21 cellular contexts compared by ENCODE assay signal in the genomic region with DNA sequence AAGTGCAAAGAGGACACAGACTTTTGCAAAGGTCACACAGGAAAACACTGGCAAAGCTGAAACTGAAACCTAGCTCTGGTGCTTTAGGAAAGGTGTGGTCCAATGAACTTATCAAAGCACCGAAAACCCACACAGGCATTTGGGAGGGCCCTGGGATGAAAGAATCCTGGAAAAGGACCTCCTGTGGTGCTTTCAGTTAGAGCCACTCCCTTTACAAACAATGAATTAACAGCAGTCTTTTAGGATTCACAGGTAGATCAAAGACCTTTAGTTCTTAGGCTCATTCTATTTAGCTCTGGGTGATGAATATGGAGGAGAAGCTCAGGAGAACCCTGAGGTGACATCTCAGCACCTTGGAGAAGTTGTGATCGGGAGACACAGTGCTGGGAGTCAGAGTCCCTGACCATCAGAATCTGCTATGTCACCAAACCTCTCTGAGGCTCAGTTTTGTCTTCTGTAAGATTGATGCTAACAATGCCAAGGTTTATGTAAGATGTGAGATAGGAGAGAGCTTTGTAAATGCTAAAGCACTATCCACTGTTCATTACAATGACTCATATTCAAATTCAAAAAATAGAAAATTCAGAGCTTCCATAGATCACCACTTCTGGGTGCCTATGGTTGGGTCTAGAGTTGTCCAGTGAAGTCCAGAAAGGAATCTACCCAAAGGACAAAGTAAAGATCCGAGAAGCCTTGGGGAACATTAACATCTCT. TPM values are rescaled to one million over a fixed set of nuclear protein-coding genes. Genes with fewer than 3 reads are reported as not detected.
DNase-seq lines count a peak whose midpoint lies in the region; ATAC-seq and TF ChIP-seq lines count a peak whose summit lies in the region.
"Had no signal": no experiment of that assay in that cellular context is flagged by ENCODE, and none has a peak within 500 bp of the region (broad histone marks: within the 10 kb centered on the region; RNA-seq: fewer than 3 reads in every experiment).

No MANE protein-coding gene starts in this region.

- H3K9me3 Mint-ChIP-seq in activated CD8-positive, alpha-beta T cell treated with anti-CD3 and anti-CD28 coated beads, Interleukin-2, amount 10 ng/mL, durations not matched to agents 7 days and 5 days (ENCODE audit: insufficient read depth) = no peaks in the 10 kb centered on the region
- H3K9me3 Mint-ChIP-seq in activated CD8-positive, alpha-beta T cell treated with anti-CD3 and anti-CD28 coated beads for 36 hours = no peaks in the 10 kb centered on the region
- peaks cover 10% of the 10 kb centered on the region for H3K9me3 Mint-ChIP-seq in WTC11
- H3K9me3 Mint-ChIP-seq: activated B cell treated with CpG ODN at 0.5 μM for 24 hours; T-helper 1 cell treated with Interleukin-12 subunit alpha and Interleukin-12 subunit beta and Interleukin-4 antibody, amounts not matched to agents 30 μg/mL and 1 μg/mL, for 36 hours had no signal

- POLR2A ChIA-PET in activated CD8-positive, alpha-beta T cell treated with anti-CD3 and anti-CD28 coated beads, Interleukin-2, amount 10 ng/mL, durations not matched to agents 7 days and 5 days (lab: Charles Lee) = no interaction called here
- POLR2A ChIA-PET in activated CD8-positive, alpha-beta T cell treated with anti-CD3 and anti-CD28 coated beads for 36 hours (lab: Charles Lee) = no interaction called here
- POLR2A ChIA-PET in WTC11 (lab: Charles Lee) = interaction anchor here (0.7 kb wide), 1 partner anchor 306 kb away, joined by 4 read pairs; no protein-coding TSS in a partner anchor

- H3K36me3 Mint-ChIP-seq in activated CD8-positive, alpha-beta T cell treated with anti-CD3 and anti-CD28 coated beads, Interleukin-2, amount 10 ng/mL, durations not matched to agents 7 days and 5 days (ENCODE audit: low read depth) = no peaks in the 10 kb centered on the region
- no peaks in the 10 kb centered on the region for H3K36me3 Mint-ChIP-seq in activated CD8-positive, alpha-beta T cell treated with anti-CD3 and anti-CD28 coated beads for 36 hours (ENCODE audit: low read depth)
- peaks cover 25% of the 10 kb centered on the region for H3K36me3 Mint-ChIP-seq in WTC11
- H3K36me3 Mint-ChIP-seq: activated naive CD8-positive, alpha-beta T cell; natural killer cell had no signal

- CTCF ChIA-PET in activated CD8-positive, alpha-beta T cell treated with anti-CD3 and anti-CD28 coated beads, Interleukin-2, amount 10 ng/mL, durations not matched to agents 7 days and 5 days (lab: Charles Lee) = interaction anchor here (1.1 kb wide), 1 partner anchor 92 kb away, joined by 4 read pairs; no protein-coding TSS in a partner anchor
- CTCF ChIA-PET in activated CD8-positive, alpha-beta T cell treated with anti-CD3 and anti-CD28 coated beads for 36 hours (lab: Charles Lee) = no interaction called here
- CTCF ChIA-PET in WTC11 (lab: Charles Lee) = interaction anchor here (1.5 kb wide), 1 partner anchor 92 kb away, joined by 6 read pairs; no protein-coding TSS in a partner anchor

- no peak overlapping the region for H3K4me3 Mint-ChIP-seq in activated CD8-positive, alpha-beta T cell treated with anti-CD3 and anti-CD28 coated beads, Interleukin-2, amount 10 ng/mL, durations not matched to agents 7 days and 5 days
- no peak overlapping the region for H3K4me3 Mint-ChIP-seq in activated CD8-positive, alpha-beta T cell treated with anti-CD3 and anti-CD28 coated beads for 36 hours
- H3K4me3 Mint-ChIP-seq in WTC11 = no peak overlapping the region
- H3K4me3 Mint-ChIP-seq: activated B cell treated with CpG ODN at 0.5 μM for 24 hours; activated naive CD8-positive, alpha-beta T cell; natural killer cell; stimulated activated naive CD8-positive, alpha-beta T cell treated with anti-CD3 and anti-CD28 coated beads, Interleukin-15, Interleukin-2, amounts not matched to agents 100 ng/mL and 50 ng/mL, for 24 hours; T-helper 1 cell treated with Interleukin-12 subunit alpha and Interleukin-12 subunit beta and Interleukin-4 antibody, amounts not matched to agents 30 μg/mL and 1 μg/mL, for 36 hours had no signal

- H3K27ac Mint-ChIP-seq in activated CD8-positive, alpha-beta T cell treated with anti-CD3 and anti-CD28 coated beads, Interleukin-2, amount 10 ng/mL, durations not matched to agents 7 days and 5 days = peak overlapping the region; percentile 31
- no peak overlapping the region for H3K27ac Mint-ChIP-seq in activated CD8-positive, alpha-beta T cell treated with anti-CD3 and anti-CD28 coated beads for 36 hours
- H3K27ac Mint-ChIP-seq in WTC11 = peak overlapping the region; percentile 12; the same call in 1 of the 2 replicates
- H3K27ac Mint-ChIP-seq: activated B cell treated with CpG ODN at 0.5 μM for 24 hours; activated naive CD8-positive, alpha-beta T cell; natural killer cell; stimulated activated naive CD8-positive, alpha-beta T cell treated with anti-CD3 and anti-CD28 coated beads, Interleukin-15, Interleukin-2, amounts not matched to agents 100 ng/mL and 50 ng/mL, for 24 hours; T-helper 1 cell treated with Interleukin-12 subunit alpha and Interleukin-12 subunit beta and Interleukin-4 antibody, amounts not matched to agents 30 μg/mL and 1 μg/mL, for 36 hours had no signal

- H3K27me3 Mint-ChIP-seq in activated CD8-positive, alpha-beta T cell treated with anti-CD3 and anti-CD28 coated beads, Interleukin-2, amount 10 ng/mL, durations not matched to agents 7 days and 5 days (ENCODE audit: low read depth) = peaks cover 5% of the 10 kb centered on the region
- H3K27me3 Mint-ChIP-seq in activated CD8-positive, alpha-beta T cell treated with anti-CD3 and anti-CD28 coated beads for 36 hours = peaks cover 2% of the 10 kb centered on the region
- H3K27me3 Mint-ChIP-seq in WTC11 (ENCODE audit: low read depth) = no peaks in the 10 kb centered on the region

- intact Hi-C loops in activated CD8-positive, alpha-beta T cell treated with anti-CD3 and anti-CD28 coated beads for 36 hours (cut with micrococcal nuclease) = no loop called here

- DNase-seq in activated CD8-positive, alpha-beta T cell treated with anti-CD3 and anti-CD28 coated beads, Interleukin-2, amount 10 ng/mL, durations not matched to agents 7 days and 5 days = no peak
- no peak for DNase-seq in activated CD8-positive, alpha-beta T cell treated with anti-CD3 and anti-CD28 coated beads for 36 hours
- DNase-seq in WTC11 (ENCODE audit: low spot score) = no peak
- DNase-seq in iPS DF 19.7 (ENCODE audit: low read depth, low spot score) = peak; percentile 57
- DNase-seq in GM03348 (ENCODE audit: low spot score) = no peak
- DNase-seq in superior temporal gyrus (ENCODE audit: extremely low spot score) = no peak
- DNase-seq: activated B cell treated with CpG ODN at 0.5 μM for 24 hours, body of pancreas, Calu3, kidney, natural killer cell, NCI-H1092 treated with DMSO at 0.1 percent for 48 hours, NCI-H524 treated with DMSO at 0.1 percent for 48 hours, upper lobe of right lung had no signal

- TF ChIP-seq CTCF in activated CD8-positive, alpha-beta T cell treated with anti-CD3 and anti-CD28 coated beads for 36 hours (IDR thresholded peaks at IDR 0.05) = no peak
- no peak for TF ChIP-seq CTCF in WTC11 (IDR thresholded peaks at IDR 0.05)

- ATAC-seq in activated CD8-positive, alpha-beta T cell treated with anti-CD3 and anti-CD28 coated beads, Interleukin-2, amount 10 ng/mL, durations not matched to agents 7 days and 5 days = no peak
- no peak for ATAC-seq in activated CD8-positive, alpha-beta T cell treated with anti-CD3 and anti-CD28 coated beads for 36 hours
- ATAC-seq in WTC11 (peak; percentile 70), HG03354 (IDR thresholded peaks at IDR 0.05; ENCODE audit: poor library complexity, severe bottlenecking, unreplicated experiment) (no peak), HG03565 (IDR thresholded peaks at IDR 0.05; ENCODE audit: unreplicated experiment) (no peak)
- ATAC-seq: body of pancreas, natural killer cell, upper lobe of right lung had no signal

- peaks cover 32% of the 10 kb centered on the region for H3K4me1 Mint-ChIP-seq in activated CD8-positive, alpha-beta T cell treated with anti-CD3 and anti-CD28 coated beads, Interleukin-2, amount 10 ng/mL, durations not matched to agents 7 days and 5 days (ENCODE audit: low read depth)
- H3K4me1 Mint-ChIP-seq in activated CD8-positive, alpha-beta T cell treated with anti-CD3 and anti-CD28 coated beads for 36 hours (ENCODE audit: low read depth) = no peaks in the 10 kb centered on the region
- H3K4me1 Mint-ChIP-seq in WTC11 = peaks cover 60% of the 10 kb centered on the region
- H3K4me1 Mint-ChIP-seq: activated B cell treated with CpG ODN at 0.5 μM for 24 hours, natural killer cell had no signal

TF ChIP-seq in WTC11, 78 proteins besides CTCF, POLR2A, EP300 and RAD21:
- TF ChIP-seq, protein P1, sequence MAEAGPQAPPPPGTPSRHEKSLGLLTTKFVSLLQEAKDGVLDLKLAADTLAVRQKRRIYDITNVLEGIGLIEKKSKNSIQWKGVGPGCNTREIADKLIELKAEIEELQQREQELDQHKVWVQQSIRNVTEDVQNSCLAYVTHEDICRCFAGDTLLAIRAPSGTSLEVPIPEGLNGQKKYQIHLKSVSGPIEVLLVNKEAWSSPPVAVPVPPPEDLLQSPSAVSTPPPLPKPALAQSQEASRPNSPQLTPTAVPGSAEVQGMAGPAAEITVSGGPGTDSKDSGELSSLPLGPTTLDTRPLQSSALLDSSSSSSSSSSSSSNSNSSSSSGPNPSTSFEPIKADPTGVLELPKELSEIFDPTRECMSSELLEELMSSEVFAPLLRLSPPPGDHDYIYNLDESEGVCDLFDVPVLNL (CRISPR knock-in tag; IDR thresholded peaks at IDR 0.05; ENCODE audit: borderline replicate concordance, low read depth) = no peak
- peak; percentile 66 for TF ChIP-seq ZNF423 (CRISPR knock-in tag; IDR thresholded peaks at IDR 0.05)

RNA-seq across cellular contexts. Expression of a gene that starts 39.3 kb away (rescaled TPM):
- total RNA-seq in activated CD8-positive, alpha-beta T cell treated with anti-CD3 and anti-CD28 coated beads, Interleukin-2, amount 10 ng/mL, durations not matched to agents 7 days and 5 days = not detected
- not detected for total RNA-seq in activated CD8-positive, alpha-beta T cell treated with anti-CD3 and anti-CD28 coated beads for 36 hours
- total RNA-seq in WTC11 (2021) = 78.4 to 83.6 TPM (median 82.4 TPM) in 3 replicates
- total RNA-seq: activated B cell treated with CpG ODN at 0.5 μM for 24 hours; activated CD8-positive, alpha-beta memory T cell treated with anti-CD3 and anti-CD28 coated beads for 36 hours; Calu3; lung microvascular endothelial cell; natural killer cell had no signal

Comparison
In these comparisons a context has a peak if more than half of its experiments do, and no peak if none do; other contexts are left out.
1. RNA of a gene that starts 39.3 kb away (total RNA-seq): 78.4 to 83.6 TPM in WTC11; not detected in activated CD8-positive, alpha-beta T cell treated with anti-CD3 and anti-CD28 coated beads, Interleukin-2, amount 10 ng/mL, durations not matched to agents 7 days and 5 days and not detected in activated CD8-positive, alpha-beta T cell treated with anti-CD3 and anti-CD28 coated beads for 36 hours; every median in the first group is over 10 times any median in the second.